8 cellular contexts compared by ENCODE assay signal in genomic region chr19:35557539-35558399, GRCh38. TPM values are rescaled to one million over a fixed set of nuclear protein-coding genes. Genes with fewer than 3 reads are reported as not detected.
DNase-seq lines count a peak whose midpoint lies in the region; ATAC-seq, FAIRE-seq and TF ChIP-seq lines count a peak whose summit lies in the region.

No MANE protein-coding gene starts in this region.

- no peaks in the 10 kb centered on the region for H3K9me3 ChIP-seq in T-helper 17 cell (ENCODE audit: control insufficient read depth, low read length, poor library complexity, severe bottlenecking)

- H3K36me3 Mint-ChIP-seq in T-helper 17 cell (ENCODE audit: low read depth), result peaks cover 13% of the 10 kb centered on the region

- peaks cover 22% of the 10 kb centered on the region for H3K4me1 Mint-ChIP-seq in T-helper 17 cell

- H3K36me3 ChIP-seq in bronchial epithelial cell (ENCODE audit: control insufficient read depth, insufficient read depth, low read length), result no peaks in the 10 kb centered on the region

- peak; percentile 4 to 13 for DNase-seq in NCI-H2081 (lab: John Stamatoyannopoulos, UW)
- DNase-seq in NCI-H2081 treated with DMSO at 0.1 percent for 48 hours (lab: John Stamatoyannopoulos, UW), result no peak
- DNase-seq in T-helper 17 cell, result peak; percentile 25 to 43 (median 40)
- peak; percentile 34 for DNase-seq in bronchial epithelial cell (ENCODE audit: low read depth)
- peak; percentile 25 for DNase-seq in kidney tubule cell (ENCODE audit: low spot score)
- DNase-seq in stimulated activated CD4-positive, alpha-beta T cell treated with anti-CD3 and anti-CD28 coated beads, Interleukin-4, amount 100 ng/mL, for 4 hours, result peak; percentile 50 to 59

- H3K4me3 Mint-ChIP-seq in T-helper 17 cell, result peak overlapping the region; percentile 79

- TF ChIP-seq CTCF in bronchial epithelial cell (IDR thresholded peaks at IDR 0.05; ENCODE audit: insufficient read depth, low read length, severe bottlenecking), result no peak

- H3K27ac Mint-ChIP-seq in T-helper 17 cell, result no peak overlapping the region

- H3K4me3 ChIP-seq in bronchial epithelial cell (ENCODE audit: low read depth, low read length), result peak overlapping the region; percentile 31

- peaks cover 36% of the 10 kb centered on the region for H3K27me3 Mint-ChIP-seq in T-helper 17 cell

- FAIRE-seq in bronchial epithelial cell (lab: Jason Lieb, UNC), result no peak

- no peaks in the 10 kb centered on the region for H3K27me3 ChIP-seq in bronchial epithelial cell (ENCODE audit: control insufficient read depth, insufficient read depth, low read length)

- ATAC-seq in T-helper 17 cell (peak; percentile 73), HG03442 (IDR thresholded peaks at IDR 0.05; ENCODE audit: unreplicated experiment) (no peak), HG03457 (IDR thresholded peaks at IDR 0.05; ENCODE audit: unreplicated experiment) (no peak)

RNA-seq across cellular contexts. Expression of gene ATP4A, which starts 5.7 kb away (rescaled TPM):
- total RNA-seq in T-helper 17 cell, result not detected
- not detected in 2 replicates for total RNA-seq in bronchial epithelial cell

RNA-seq across cellular contexts. Expression of gene TMEM147, which starts 12.3 kb away (rescaled TPM):
- total RNA-seq in T-helper 17 cell (10 to 100 TPM; 30.5 to 37.0 TPM), bronchial epithelial cell (136 and 163 TPM in 2 replicates)

RNA-seq across cellular contexts. Expression of gene GAPDHS, which starts 24.5 kb away (rescaled TPM):
- not detected for total RNA-seq in T-helper 17 cell
- not detected in 2 replicates for total RNA-seq in bronchial epithelial cell

RNA-seq across cellular contexts. Expression of gene PMIS2, which starts 28.2 kb away (rescaled TPM):
- total RNA-seq in T-helper 17 cell, result not detected
- not detected in 2 replicates for total RNA-seq in bronchial epithelial cell

RNA-seq across cellular contexts. Expression of gene SBSN, which starts 29.7 kb away (rescaled TPM):
- not detected for total RNA-seq in T-helper 17 cell
- total RNA-seq in bronchial epithelial cell, result 9.5 and 107 TPM in 2 replicates
